In genomic region chr9:137216188-137216965, GRCh38 we compare ENCODE assay signal across 14 cellular contexts. TPM values are rescaled to one million over a fixed set of nuclear protein-coding genes. Genes with fewer than 3 reads are reported as not detected.
DNase-seq lines count a peak whose midpoint lies in the region; ATAC-seq and TF ChIP-seq lines count a peak whose summit lies in the region.
"Had no signal": no experiment of that assay in that cellular context is flagged by ENCODE, and none has a peak within 500 bp of the region (broad histone marks: within the 10 kb centered on the region; RNA-seq: fewer than 3 reads in every experiment).

No MANE protein-coding gene starts in this region.

- H3K27me3 ChIP-seq in tibial nerve, result no peaks in the 10 kb centered on the region
- H3K27me3 ChIP-seq: right atrium auricular region had no signal

- TF ChIP-seq CTCF in VCaP (conservative IDR thresholded peaks at IDR 0.05) (no peak), tibial nerve (IDR thresholded peaks at IDR 0.05) (no peak)

- H3K4me3 ChIP-seq in tibial nerve, result no peak overlapping the region
- H3K4me3 ChIP-seq: thoracic aorta had no signal

- no peak for TF ChIP-seq POLR2A in tibial nerve (IDR thresholded peaks at IDR 0.05)

- TF ChIP-seq EP300 in tibial nerve (IDR thresholded peaks at IDR 0.05), result no peak

- H3K4me1 ChIP-seq in tibial nerve, result peaks cover 0 to 47% (median 17%) of the 10 kb centered on the region in 4 donors

- 81 to 85% methylated on average over 16 to 19 of the region's 30 CpGs for WGBS in tibial nerve, 2 donors

- H3K27ac ChIP-seq in VCaP (peak overlapping the region; percentile 97), tibial nerve (peak overlapping the region in 3 of 4 donors; percentile 54 to 80 (median 76))
- H3K27ac ChIP-seq: right atrium auricular region, thoracic aorta had no signal

- ATAC-seq in GM19455 (IDR thresholded peaks at IDR 0.05; ENCODE audit: unreplicated experiment), result no peak

- no peak for DNase-seq in tibial nerve (ENCODE audit: low spot score in 2 of 2)
- DNase-seq: activated gamma-delta T cell; HCEC 1CT; midbrain; NK-92 treated with Interleukin-12 subunit alpha and Interleukin-12 subunit beta, amount 100 ng/mL, for 24 hours; SHP77; T-helper 2 cell had no signal

- peaks cover 0 to 37% (median 0%) of the 10 kb centered on the region in 3 donors for H3K36me3 ChIP-seq in tibial nerve
- H3K36me3 ChIP-seq: right atrium auricular region, thoracic aorta had no signal

- H3K9me3 ChIP-seq in tibial nerve, result no peaks in the 10 kb centered on the region
- H3K9me3 ChIP-seq: right atrium auricular region, thoracic aorta had no signal

RNA-seq across cellular contexts. Expression of gene RNF208, which starts 5.7 kb away (rescaled TPM):
- 1 to 10 TPM in 3 of 4 donors, under 1 TPM in 1; 0.63 to 8.1 (median 1.5) TPM for total RNA-seq in tibial nerve

RNA-seq across cellular contexts. Expression of gene CYSRT1, which starts 8.6 kb away (rescaled TPM):
- not detected for total RNA-seq in tibial nerve
- total RNA-seq: thoracic aorta had no signal

RNA-seq across cellular contexts. Expression of gene NDOR1, which starts 10.9 kb away (rescaled TPM):
- 10 to 100 TPM in 3 of 4 donors, 1 to 10 TPM in 1; 9.4 to 20.1 (median 14.3) TPM for total RNA-seq in tibial nerve

RNA-seq across cellular contexts. Expression of gene RNF224, which starts 10.9 kb away (rescaled TPM):
- total RNA-seq in tibial nerve, result not detected
- total RNA-seq: chondrocyte, fibroblast of villous mesenchyme, M059J, right atrium auricular region, thoracic aorta had no signal

RNA-seq across cellular contexts. Expression of gene TMEM203, which starts 10.9 kb away (rescaled TPM):
- 10 to 100 TPM; 23.1 to 47.9 (median 30.0) TPM for total RNA-seq in tibial nerve
